ENCODE assay signal across 8 cellular contexts in genomic region chr1:185317034-185317885, GRCh38. TPM values are rescaled to one million over a fixed set of nuclear protein-coding genes. Genes with fewer than 3 reads are reported as not detected.
A peak's percentile ranks its signal among the peaks of the same experiment; 100 is the strongest.
DNase-seq lines count a peak whose midpoint lies in the region; ATAC-seq lines count a peak whose summit lies in the region.

IVNS1ABP (minus strand) TSS chr1:185317243; CDS start chr1:185309493, 7,750 bp downstream.

- no peaks in the 10 kb centered on the region for H3K27me3 Mint-ChIP-seq in activated CD4-positive, alpha-beta T cell treated with anti-CD3 and anti-CD28 coated beads, Interleukin-2, amount 10 ng/mL, durations not matched to agents 7 days and 5 days

- peaks cover 56% of the 10 kb centered on the region for H3K4me1 Mint-ChIP-seq in activated CD4-positive, alpha-beta T cell treated with anti-CD3 and anti-CD28 coated beads, Interleukin-2, amount 10 ng/mL, durations not matched to agents 7 days and 5 days

- peak within 1 kb of the TSS; percentile 97 for H3K27ac Mint-ChIP-seq in activated CD4-positive, alpha-beta T cell treated with anti-CD3 and anti-CD28 coated beads, Interleukin-2, amount 10 ng/mL, durations not matched to agents 7 days and 5 days

- CTCF ChIA-PET in activated CD4-positive, alpha-beta T cell treated with anti-CD3 and anti-CD28 coated beads, Interleukin-2, amount 10 ng/mL, durations not matched to agents 7 days and 5 days (lab: Charles Lee): interaction anchor here (0.7 to 2.6 kb wide), 12 partner anchors 9 to 346 kb away, joined by 3 to 9 read pairs (median 4); partner anchors contain the start of gene SWT1

- H3K9me3 Mint-ChIP-seq in activated CD4-positive, alpha-beta T cell treated with anti-CD3 and anti-CD28 coated beads, Interleukin-2, amount 10 ng/mL, durations not matched to agents 7 days and 5 days: peaks cover 11% of the 10 kb centered on the region

- POLR2A ChIA-PET in activated CD4-positive, alpha-beta T cell treated with anti-CD3 and anti-CD28 coated beads, Interleukin-2, amount 10 ng/mL, durations not matched to agents 7 days and 5 days (lab: Charles Lee): interaction anchor here (0.5 to 1.4 kb wide), 6 partner anchors 122 to 1385 kb away, joined by 3 to 5 read pairs (median 3); no protein-coding TSS in a partner anchor

- peak; percentile 66 for ATAC-seq in GM19328 (IDR thresholded peaks at IDR 0.05; ENCODE audit: unreplicated experiment)
- peak; percentile 67 for ATAC-seq in HG03520 (IDR thresholded peaks at IDR 0.05; ENCODE audit: unreplicated experiment)
- peak; percentile 83 for ATAC-seq in left lobe of liver

- H3K4me3 Mint-ChIP-seq in activated CD4-positive, alpha-beta T cell treated with anti-CD3 and anti-CD28 coated beads, Interleukin-2, amount 10 ng/mL, durations not matched to agents 7 days and 5 days: peak within 1 kb of the TSS; percentile 96

- peak; percentile 68 to 97 (median 94) for DNase-seq in C1 segment of cervical spinal cord (lab: John Stamatoyannopoulos, UW)
- DNase-seq in NCI-H526 treated with DMSO at 0.1 percent for 48 hours (lab: John Stamatoyannopoulos, UW): peak; percentile 100
- DNase-seq in activated CD4-positive, alpha-beta T cell treated with anti-CD3 and anti-CD28 coated beads, Interleukin-2, amount 10 ng/mL, durations not matched to agents 7 days and 5 days: peak; percentile 93
- DNase-seq in cortex of kidney (lab: John Stamatoyannopoulos, UW): peak; percentile 91
- DNase-seq in left lobe of liver (ENCODE audit: low spot score): peak; percentile 96
- DNase-seq in stimulated activated CD4-positive, alpha-beta T cell treated with anti-CD3 and anti-CD28 coated beads, Interleukin-2, amount 100 ng/mL, for 4 hours (ENCODE audit: low read depth): peak; percentile 93

- H3K36me3 Mint-ChIP-seq in activated CD4-positive, alpha-beta T cell treated with anti-CD3 and anti-CD28 coated beads, Interleukin-2, amount 10 ng/mL, durations not matched to agents 7 days and 5 days (ENCODE audit: low read depth): peaks cover 24% of the 10 kb centered on the region

RNA-seq across cellular contexts. Expression of gene IVNS1ABP, which starts in this region (rescaled TPM):
- total RNA-seq in activated CD4-positive, alpha-beta T cell treated with anti-CD3 and anti-CD28 coated beads, Interleukin-2, amount 10 ng/mL, durations not matched to agents 7 days and 5 days: 10 to 100 TPM; 87.9 to 89.9 TPM
- 23.7 TPM for total RNA-seq in left lobe of liver

Comparison
In these comparisons a context has a peak if more than half of its experiments do, and no peak if none do; other contexts are left out.
1. Peak in every context shown above with its lines: DNase-seq and ATAC-seq.